ENCODE assay signal across 19 cellular contexts in genomic region chr3:152448091-152448490, GRCh38.
A peak's percentile ranks its signal among the peaks of the same experiment; 100 is the strongest.
DNase-seq lines count a peak whose midpoint lies in the region; ATAC-seq and TF ChIP-seq lines count a peak whose summit lies in the region.
"Had no signal": no experiment of that assay in that cellular context is flagged by ENCODE, and none has a peak within 500 bp of the region (broad histone marks: within the 10 kb centered on the region; RNA-seq: fewer than 3 reads in every experiment).

No MANE protein-coding gene starts in this region.

- peaks cover 6 to 39% of the 10 kb centered on the region in 2 donors for H3K36me3 Mint-ChIP-seq in activated T-cell treated with anti-CD3 and anti-CD28 coated beads, Interleukin-2, amount 50 U/mL, for 72 hours (ENCODE audit: insufficient read depth in 2 of 2)
- peaks cover 78% of the 10 kb centered on the region for H3K36me3 Mint-ChIP-seq in effector memory CD8-positive, alpha-beta T cell (ENCODE audit: insufficient read depth)
- H3K36me3 Mint-ChIP-seq in GM23338 (ENCODE audit: low read depth) = peaks cover 4% of the 10 kb centered on the region; the same call in 2 of the 3 replicates

- peak overlapping the region; percentile 68 for H3K27ac Mint-ChIP-seq in activated T-cell treated with anti-CD3 and anti-CD28 coated beads, Interleukin-2, amount 50 U/mL, for 72 hours
- peak overlapping the region in 1 of 2 donors; percentile 91 for H3K27ac Mint-ChIP-seq in effector memory CD8-positive, alpha-beta T cell
- H3K27ac Mint-ChIP-seq in stimulated activated naive CD8-positive, alpha-beta T cell treated with anti-CD3 and anti-CD28 coated beads, Interleukin-15, amount 100 ng/mL, for 72 hours = peak overlapping the region; percentile 31 to 46
- no peak overlapping the region for H3K27ac Mint-ChIP-seq in GM23338

- no peaks in the 10 kb centered on the region for H3K9me3 Mint-ChIP-seq in activated T-cell treated with anti-CD3 and anti-CD28 coated beads, Interleukin-2, amount 50 U/mL, for 72 hours
- no peaks in the 10 kb centered on the region for H3K9me3 Mint-ChIP-seq in effector memory CD8-positive, alpha-beta T cell
- no peaks in the 10 kb centered on the region for H3K9me3 Mint-ChIP-seq in stimulated activated naive CD8-positive, alpha-beta T cell treated with anti-CD3 and anti-CD28 coated beads, Interleukin-15, amount 100 ng/mL, for 72 hours
- no peaks in the 10 kb centered on the region for H3K9me3 Mint-ChIP-seq in GM23338

- H3K4me1 Mint-ChIP-seq in activated T-cell treated with anti-CD3 and anti-CD28 coated beads, Interleukin-2, amount 50 U/mL, for 72 hours (ENCODE audit: low read depth) = peaks cover 61% of the 10 kb centered on the region
- peaks cover 40 to 73% of the 10 kb centered on the region in 2 donors for H3K4me1 Mint-ChIP-seq in effector memory CD8-positive, alpha-beta T cell (ENCODE audit: low read depth in 2 of 2)
- peaks cover 58% of the 10 kb centered on the region for H3K4me1 Mint-ChIP-seq in stimulated activated naive CD8-positive, alpha-beta T cell treated with anti-CD3 and anti-CD28 coated beads, Interleukin-15, amount 100 ng/mL, for 72 hours
- H3K4me1 Mint-ChIP-seq in GM23338 = peaks cover 9% of the 10 kb centered on the region

- no peak for DNase-seq in activated T-cell treated with anti-CD3 and anti-CD28 coated beads, Interleukin-2, amount 50 U/mL, for 72 hours
- DNase-seq in activated T-cell treated with anti-CD3 and anti-CD28 coated beads for 4 hours = no peak
- DNase-seq in PC-3 = peak; percentile 23
- DNase-seq in effector memory CD8-positive, alpha-beta T cell = no peak
- DNase-seq in stimulated activated naive CD8-positive, alpha-beta T cell treated with anti-CD3 and anti-CD28 coated beads, Interleukin-15, amount 100 ng/mL, for 72 hours = no peak
- no peak for DNase-seq in NCI-H2196 (lab: John Stamatoyannopoulos, UW; ENCODE audit: unreplicated experiment)
- DNase-seq in NCI-H2227 (lab: John Stamatoyannopoulos, UW; ENCODE audit: unreplicated experiment) = no peak
- no peak for DNase-seq in GM23338 (ENCODE audit: low spot score)
- DNase-seq: 8988T, DMS 273 treated with DMSO at 0.1 percent for 48 hours, GF-D8, GOT3, KBM-7, NCI-H1048, NCI-H1436 treated with DMSO at 0.1 percent for 48 hours, NCI-H2081, NCI-H510A treated with DMSO at 0.1 percent for 48 hours, NCI-H82 had no signal

- H3K36me3 ChIP-seq in PC-3 (ENCODE audit: low read depth, low read length) (peaks cover 25% of the 10 kb centered on the region), GM23338 (ENCODE audit: insufficient read depth) (no peaks in the 10 kb centered on the region)

- no peak overlapping the region for H3K4me3 ChIP-seq in PC-3 (ENCODE audit: low read length)
- no peak overlapping the region for H3K4me3 ChIP-seq in GM23338

- H3K9me2 ChIP-seq in PC-3 (replicated peaks; ENCODE audit: low read length) = no peaks in the 10 kb centered on the region
- no peaks in the 10 kb centered on the region for H3K9me2 ChIP-seq in GM23338 (ENCODE audit: insufficient read depth)

- BruUV-seq in PC-3 (replicated peaks; lab: Mats Ljungman, UMichigan) = no TSS peak

- TF ChIP-seq CTCF in PC-3 (conservative IDR thresholded peaks at IDR 0.05; ENCODE audit: low read depth, low read length) (no peak), GM23338 (conservative IDR thresholded peaks at IDR 0.05; ENCODE audit: low read depth in 2 of 2) (no peak)

- H3K27me3 Mint-ChIP-seq in activated T-cell treated with anti-CD3 and anti-CD28 coated beads, Interleukin-2, amount 50 U/mL, for 72 hours (ENCODE audit: low read depth) = no peaks in the 10 kb centered on the region
- no peaks in the 10 kb centered on the region for H3K27me3 Mint-ChIP-seq in effector memory CD8-positive, alpha-beta T cell
- H3K27me3 Mint-ChIP-seq in stimulated activated naive CD8-positive, alpha-beta T cell treated with anti-CD3 and anti-CD28 coated beads, Interleukin-15, amount 100 ng/mL, for 72 hours = no peaks in the 10 kb centered on the region
- H3K27me3 Mint-ChIP-seq in GM23338 (ENCODE audit: insufficient read depth, low read depth, poor library complexity) = no peaks in the 10 kb centered on the region

- CTCF ChIA-PET in PC-3 (lab: Charles Lee) = interaction anchor here (0.6 to 0.7 kb wide), 2 partner anchors 24 to 92 kb away, joined by 4 read pairs; no protein-coding TSS in a partner anchor

- no peak for ATAC-seq in activated T-cell treated with anti-CD3 and anti-CD28 coated beads, Interleukin-2, amount 50 U/mL, for 72 hours (replicated peaks in 1 of 2)
- ATAC-seq in PC-3 (peak; percentile 73), GM23338 (no peak)
- no peak for ATAC-seq in effector memory CD8-positive, alpha-beta T cell (replicated peaks)
- no peak for ATAC-seq in stimulated activated naive CD8-positive, alpha-beta T cell treated with anti-CD3 and anti-CD28 coated beads, Interleukin-15, amount 100 ng/mL, for 72 hours
- ATAC-seq: Right ventricle myocardium inferior had no signal

- peaks cover 19% of the 10 kb centered on the region; the same call in 1 of the 2 replicates for H3K4me1 ChIP-seq in PC-3 (ENCODE audit: insufficient read depth, low read length)
- peaks cover 3% of the 10 kb centered on the region for H3K4me1 ChIP-seq in GM23338 (ENCODE audit: insufficient read depth)

- H3K4me3 Mint-ChIP-seq in activated T-cell treated with anti-CD3 and anti-CD28 coated beads, Interleukin-2, amount 50 U/mL, for 72 hours = no peak overlapping the region
- H3K4me3 Mint-ChIP-seq in effector memory CD8-positive, alpha-beta T cell = peak overlapping the region; percentile 11 to 68
- no peak overlapping the region for H3K4me3 Mint-ChIP-seq in stimulated activated naive CD8-positive, alpha-beta T cell treated with anti-CD3 and anti-CD28 coated beads, Interleukin-15, amount 100 ng/mL, for 72 hours
- H3K4me3 Mint-ChIP-seq in GM23338 = no peak overlapping the region

- no peaks in the 10 kb centered on the region for H3K27me3 ChIP-seq in PC-3 (ENCODE audit: low read length)
- H3K27me3 ChIP-seq in GM23338 (ENCODE audit: insufficient read depth) = no peaks in the 10 kb centered on the region

- H3K4me2 ChIP-seq in PC-3 (ENCODE audit: low read length) = no peak overlapping the region
- no peak overlapping the region for H3K4me2 ChIP-seq in GM23338

- POLR2A ChIA-PET in PC-3 (lab: Charles Lee; ENCODE audit: unreplicated experiment) = interaction anchor here (0.6 kb wide), 1 partner anchor 288 kb away, joined by 7 read pairs; no protein-coding TSS in a partner anchor

- intact Hi-C loops in PC-3 (cut with micrococcal nuclease) = loop anchor here (10.0 kb wide), 1 partner anchor 143 kb away; no protein-coding TSS in a partner anchor

- H3K27ac ChIP-seq in PC-3 (ENCODE audit: low read length) (no peak overlapping the region), GM23338 (ENCODE audit: low read depth) (no peak overlapping the region)

- H2AFZ ChIP-seq in PC-3 (ENCODE audit: low read length) (no peak overlapping the region), GM23338 (no peak overlapping the region)

- H4K20me1 ChIP-seq in PC-3 (ENCODE audit: low read length) (0 out of 2 replicates have a peak, but pooled peaks cover 4% of the 10 kb centered on the region), GM23338 (replicated peaks; ENCODE audit: insufficient read depth) (no peaks in the 10 kb centered on the region)

- peaks cover 22% of the 10 kb centered on the region for H3K79me2 ChIP-seq in PC-3 (ENCODE audit: low read length)
- 0 out of 2 replicates have a peak, but pooled peaks cover 3% of the 10 kb centered on the region for H3K79me2 ChIP-seq in GM23338 (replicated peaks; ENCODE audit: insufficient read depth)

- H3K9ac ChIP-seq in PC-3 (ENCODE audit: low read length) = no peak overlapping the region

- H3K9me3 ChIP-seq in PC-3 (ENCODE audit: low read length) = no peaks in the 10 kb centered on the region

- H3F3A ChIP-seq in PC-3 (ENCODE audit: low read length, unreplicated experiment) (no peaks in the 10 kb centered on the region), GM23338 (replicated peaks; ENCODE audit: low read depth) (no peaks in the 10 kb centered on the region)

TF ChIP-seq in GM23338, 12 proteins besides CTCF, POLR2A, EP300 and RAD21 (continues in another document):
- TF ChIP-seq EZH2 (IDR thresholded peaks at IDR 0.05; ENCODE audit: low read depth, unreplicated experiment) (no peak), JUNB (IDR thresholded peaks at IDR 0.05; ENCODE audit: unreplicated experiment) (no peak), STAT1 (IDR thresholded peaks at IDR 0.05; ENCODE audit: unreplicated experiment) (no peak), EZH2phosphoT487 (IDR thresholded peaks at IDR 0.05; ENCODE audit: unreplicated experiment) (no peak), ZNF331 (CRISPR knock-in tag; IDR thresholded peaks at IDR 0.05; ENCODE audit: low read depth) (no peak), NANOG (IDR thresholded peaks at IDR 0.05; ENCODE audit: borderline replicate concordance) (no peak), REST (IDR thresholded peaks at IDR 0.05; ENCODE audit: unreplicated experiment) (no peak), CREB1 (CRISPR knock-in tag; IDR thresholded peaks at IDR 0.05; ENCODE audit: low read depth) (no peak), ZNF114 (CRISPR knock-in tag; IDR thresholded peaks at IDR 0.05) (no peak)

Comparison
In these comparisons a context has a peak if more than half of its experiments do, and no peak if none do; other contexts are left out.
1. H3K4me3 Mint-ChIP-seq: peak in effector memory CD8-positive, alpha-beta T cell (2 of 2); none in activated T-cell treated with anti-CD3 and anti-CD28 coated beads, Interleukin-2, amount 50 U/mL, for 72 hours (0 of 2), stimulated activated naive CD8-positive, alpha-beta T cell treated with anti-CD3 and anti-CD28 coated beads, Interleukin-15, amount 100 ng/mL, for 72 hours (0 of 2) and GM23338 (single experiment).